ENCODE assay signal across 8 cellular contexts in genomic region chr7:5997210-5997808, GRCh38. TPM values are rescaled to one million over a fixed set of nuclear protein-coding genes. Genes with fewer than 3 reads are reported as not detected.
DNase-seq lines count a peak whose midpoint lies in the region; ATAC-seq, FAIRE-seq and TF ChIP-seq lines count a peak whose summit lies in the region.

No MANE protein-coding gene starts in this region.

- no peak for TF ChIP-seq POLR2A in endothelial cell of umbilical vein (IDR thresholded peaks at IDR 0.05; ENCODE audit: low read depth, low read length)

- H3K27ac ChIP-seq in WERI-Rb-1: no peak overlapping the region
- no peak overlapping the region for H3K27ac ChIP-seq in endothelial cell of umbilical vein (ENCODE audit: insufficient read depth, low read depth, low read length)

- no peaks in the 10 kb centered on the region for H3K9me3 ChIP-seq in WERI-Rb-1 (ENCODE audit: severe bottlenecking)
- no peaks in the 10 kb centered on the region for H3K9me3 ChIP-seq in endothelial cell of umbilical vein (replicated peaks; ENCODE audit: control insufficient read depth, insufficient read depth, low read length)

- no TSS peak for BruUV-seq in endothelial cell of umbilical vein (replicated peaks; lab: Mats Ljungman, UMichigan)

- TF ChIP-seq CTCF in AG09319 (IDR thresholded peaks at IDR 0.05; ENCODE audit: low read depth, low read length): peak; percentile 67
- peak; percentile 28; the same call in 1 of the 2 replicates for TF ChIP-seq CTCF in GM12874 (IDR thresholded peaks at IDR 0.05; ENCODE audit: insufficient read depth, low read depth, low read length)
- peak; percentile 55 for TF ChIP-seq CTCF in WERI-Rb-1 (IDR thresholded peaks at IDR 0.05; ENCODE audit: low read depth, low read length)
- TF ChIP-seq CTCF in endothelial cell of umbilical vein (IDR thresholded peaks at IDR 0.05; ENCODE audit: extremely low read depth in 1 of 2, insufficient read depth in 1 of 2, low read depth in 1 of 2, low read length in 2 of 2): peak; percentile 30 to 53

- H4K20me1 ChIP-seq in endothelial cell of umbilical vein (replicated peaks; ENCODE audit: control insufficient read depth, extremely low read depth, insufficient read depth, low read length): no peaks in the 10 kb centered on the region

- H3K4me3 ChIP-seq in WERI-Rb-1 (ENCODE audit: low read depth, low read length) (no peak overlapping the region), endothelial cell of umbilical vein (replicated peaks in 1 of 3; ENCODE audit: insufficient read depth in 1 of 3, low read depth in 1 of 3, low read length in 3 of 3) (no peak overlapping the region)

- POLR2A ChIA-PET in endothelial cell of umbilical vein (lab: Charles Lee): interaction anchor here (0.6 kb wide), 1 partner anchor 21 kb away, joined by 3 read pairs; no protein-coding TSS in a partner anchor

- H3K27me3 ChIP-seq in WERI-Rb-1 (ENCODE audit: insufficient read depth, low read depth, severe bottlenecking) (no peaks in the 10 kb centered on the region), endothelial cell of umbilical vein (ENCODE audit: control insufficient read depth in 2 of 2, insufficient read depth in 2 of 2, low read length in 2 of 2) (no peaks in the 10 kb centered on the region)

- intact Hi-C loops in endothelial cell of umbilical vein (cut with micrococcal nuclease): loop anchor here (1.0 to 10.0 kb wide), 3 partner anchors 109 to 325 kb away; no protein-coding TSS in a partner anchor

- no peaks in the 10 kb centered on the region for H3K79me2 ChIP-seq in endothelial cell of umbilical vein (ENCODE audit: control insufficient read depth, insufficient read depth, low read length)

- peak; percentile 79 for FAIRE-seq in endothelial cell of umbilical vein (lab: Jason Lieb, UNC)

- DNase-seq in AG09319 (ENCODE audit: extremely low read depth, low read depth): no peak
- peak; percentile 70 for DNase-seq in NCI-H2171 treated with DMSO at 0.1 percent for 48 hours (lab: John Stamatoyannopoulos, UW)
- peak; percentile 56 for DNase-seq in WERI-Rb-1
- peak; percentile 74 for DNase-seq in endothelial cell of umbilical vein (ENCODE audit: low read depth, low spot score)
- DNase-seq in middle frontal gyrus (ENCODE audit: extremely low spot score, low spot score): peak; percentile 39

- ATAC-seq in HG03571 (IDR thresholded peaks at IDR 0.05; ENCODE audit: unreplicated experiment) (no peak), HG02759 (IDR thresholded peaks at IDR 0.05; ENCODE audit: unreplicated experiment) (no peak)

- H2AFZ ChIP-seq in endothelial cell of umbilical vein (ENCODE audit: low read depth, low read length): no peak overlapping the region

- dilution Hi-C loops in endothelial cell of umbilical vein (cut with MboI; ENCODE audit: extremely low pct_ligation_motif_present, low sequenced_read_pairs): no loop called here

- no peak overlapping the region for H3K9ac ChIP-seq in endothelial cell of umbilical vein (replicated peaks; ENCODE audit: extremely low read depth, insufficient read depth, low read length)

- H3K36me3 ChIP-seq in WERI-Rb-1 (peaks cover 32% of the 10 kb centered on the region), endothelial cell of umbilical vein (ENCODE audit: control insufficient read depth in 2 of 2, extremely low read depth in 1 of 2, insufficient read depth in 2 of 2, low read length in 2 of 2) (peaks cover 7 to 13% of the 10 kb centered on the region in 2 experiments)

- H3K4me1 ChIP-seq in endothelial cell of umbilical vein (ENCODE audit: control insufficient read depth, extremely low read depth, insufficient read depth, low read length): no peaks in the 10 kb centered on the region

- CTCF ChIA-PET in endothelial cell of umbilical vein (lab: Charles Lee): interaction anchor here (0.6 to 1.9 kb wide), 31 partner anchors 11 to 447 kb away, joined by 3 to 29 read pairs (median 4); partner anchors contain the start of genes AIMP2 and PMS2

- H3K9me1 ChIP-seq in endothelial cell of umbilical vein (replicated peaks; ENCODE audit: control insufficient read depth, extremely low read depth, insufficient read depth, low read length): no peaks in the 10 kb centered on the region

- no peak overlapping the region for H3K4me2 ChIP-seq in endothelial cell of umbilical vein (ENCODE audit: insufficient read depth, low read length)

TF ChIP-seq in endothelial cell of umbilical vein, 7 proteins besides CTCF, POLR2A, EP300 and RAD21:
- TF ChIP-seq GATA2 (IDR thresholded peaks at IDR 0.05; ENCODE audit: insufficient read depth, insufficient read length, low read depth, low read length): no peak
- TF ChIP-seq EZH2 (IDR thresholded peaks at IDR 0.05; ENCODE audit: borderline replicate concordance, low read depth, low read length, severe bottlenecking): no peak
- no peak for TF ChIP-seq MYC (IDR thresholded peaks at IDR 0.05; ENCODE audit: low read depth, low read length)
- TF ChIP-seq MAX (IDR thresholded peaks at IDR 0.05; ENCODE audit: insufficient read depth, insufficient read length): no peak
- no peak for TF ChIP-seq POLR2AphosphoS5 (IDR thresholded peaks at IDR 0.05; ENCODE audit: insufficient read depth, low read depth, low read length)
- TF ChIP-seq FOS (IDR thresholded peaks at IDR 0.05; ENCODE audit: borderline replicate concordance, insufficient read depth, low read length): no peak
- TF ChIP-seq JUN (IDR thresholded peaks at IDR 0.05; ENCODE audit: borderline replicate concordance, insufficient read depth, insufficient read length, low read depth): no peak

RNA-seq across cellular contexts. Expression of gene PMS2, which starts 11.5 kb away (rescaled TPM):
- total RNA-seq in endothelial cell of umbilical vein: 14.5 and 15.9 TPM in 2 replicates
- 3.8 and 5.2 TPM in 2 replicates for polyA plus RNA-seq in endothelial cell of umbilical vein
- polyA plus RNA-seq in endothelial cell of umbilical vein (2011; cell fraction: cytosol; rRNA removed): 6.3 and 6.4 TPM in 2 replicates
- 9.7 and 9.9 TPM in 2 replicates for polyA plus RNA-seq in endothelial cell of umbilical vein (2011; cell fraction: nucleus; rRNA removed)
- 10.5 and 12.0 TPM in 2 replicates for polyA plus RNA-seq in endothelial cell of umbilical vein (2012)
- polyA minus RNA-seq in endothelial cell of umbilical vein: 10.9 and 13.1 TPM in 2 replicates
- polyA minus RNA-seq in endothelial cell of umbilical vein (2011; cell fraction: cytosol; rRNA and poly(A)+ RNA removed): 9.8 TPM
- polyA minus RNA-seq in endothelial cell of umbilical vein (2011; cell fraction: nucleus; rRNA and poly(A)+ RNA removed): 7.1 TPM in 2 replicates

RNA-seq across cellular contexts. Expression of gene AIMP2, which starts 11.8 kb away (rescaled TPM):
- total RNA-seq in endothelial cell of umbilical vein: 44.6 and 45.6 TPM in 2 replicates
- polyA plus RNA-seq in endothelial cell of umbilical vein: 59.4 and 67.7 TPM in 2 replicates
- polyA plus RNA-seq in endothelial cell of umbilical vein (2011; cell fraction: cytosol; rRNA removed): 60.6 and 65.7 TPM in 2 replicates
- polyA plus RNA-seq in endothelial cell of umbilical vein (2011; cell fraction: nucleus; rRNA removed): 32.1 and 33.3 TPM in 2 replicates
- 33.1 and 36.4 TPM in 2 replicates for polyA plus RNA-seq in endothelial cell of umbilical vein (2012)
- 34.0 and 40.6 TPM in 2 replicates for polyA minus RNA-seq in endothelial cell of umbilical vein
- 85.4 TPM for polyA minus RNA-seq in endothelial cell of umbilical vein (2011; cell fraction: cytosol; rRNA and poly(A)+ RNA removed)
- polyA minus RNA-seq in endothelial cell of umbilical vein (2011; cell fraction: nucleus; rRNA and poly(A)+ RNA removed): 12.0 and 15.1 TPM in 2 replicates

RNA-seq across cellular contexts. Expression of gene RSPH10B, which starts 26.8 kb away (rescaled TPM):
- total RNA-seq in endothelial cell of umbilical vein: 0.18 and 0.29 TPM in 2 replicates
- polyA plus RNA-seq in endothelial cell of umbilical vein: 0.11 and 0.15 TPM in 2 replicates
- polyA plus RNA-seq in endothelial cell of umbilical vein (2011; cell fraction: cytosol; rRNA removed): 0.08 TPM in 2 replicates
- polyA plus RNA-seq in endothelial cell of umbilical vein (2011; cell fraction: nucleus; rRNA removed): 0.61 and 0.97 TPM in 2 replicates
- polyA plus RNA-seq in endothelial cell of umbilical vein (2012): 0.17 and 0.27 TPM in 2 replicates
- 0.15 and 0.19 TPM in 2 replicates for polyA minus RNA-seq in endothelial cell of umbilical vein
- not detected for polyA minus RNA-seq in endothelial cell of umbilical vein (2011; cell fraction: cytosol; rRNA and poly(A)+ RNA removed)
- polyA minus RNA-seq in endothelial cell of umbilical vein (2011; cell fraction: nucleus; rRNA and poly(A)+ RNA removed): 0.19 TPM in 1 of 2 replicates, not detected in the other

RNA-seq across cellular contexts. Expression of gene ANKRD61, which starts 33.9 kb away (rescaled TPM):
- 0.35 and 0.53 TPM in 2 replicates for total RNA-seq in endothelial cell of umbilical vein
- polyA plus RNA-seq in endothelial cell of umbilical vein: 0.18 and 0.32 TPM in 2 replicates
- 0.24 and 0.30 TPM in 2 replicates for polyA plus RNA-seq in endothelial cell of umbilical vein (2011; cell fraction: cytosol; rRNA removed)
- 0.57 and 0.62 TPM in 2 replicates for polyA plus RNA-seq in endothelial cell of umbilical vein (2011; cell fraction: nucleus; rRNA removed)
- 0.60 and 1.1 TPM in 2 replicates for polyA plus RNA-seq in endothelial cell of umbilical vein (2012)
- 0.70 TPM in 1 of 2 replicates, not detected in the other for polyA minus RNA-seq in endothelial cell of umbilical vein
- polyA minus RNA-seq in endothelial cell of umbilical vein (2011; cell fraction: cytosol; rRNA and poly(A)+ RNA removed): not detected
- not detected in 2 replicates for polyA minus RNA-seq in endothelial cell of umbilical vein (2011; cell fraction: nucleus; rRNA and poly(A)+ RNA removed)
